In genomic region chr11:132123854-132124835, GRCh38 we compare ENCODE assay signal across 17 cellular contexts.
DNase-seq lines count a peak whose midpoint lies in the region; ATAC-seq, FAIRE-seq and TF ChIP-seq lines count a peak whose summit lies in the region.
"Had no signal": no experiment of that assay in that cellular context is flagged by ENCODE, and none has a peak within 500 bp of the region (broad histone marks: within the 10 kb centered on the region; RNA-seq: fewer than 3 reads in every experiment).

No MANE protein-coding gene starts in this region.

- H2BK5ac ChIP-seq in IMR-90 (ENCODE audit: low read depth, low read length, poor library complexity, severe bottlenecking), result no peak overlapping the region

- TF ChIP-seq RAD21 in IMR-90 (IDR thresholded peaks at IDR 0.05; ENCODE audit: low read length), result no peak

- H3K4ac ChIP-seq in IMR-90 (ENCODE audit: low read depth, low read length), result peak overlapping the region; percentile 39; the same call in 1 of the 2 replicates

- 97% methylated on average over 7 of the region's 21 CpGs; no CpG with 5 or more reads in 1 of the 2 experiments for WGBS in IMR-90 (ENCODE audit: extremely low coverage in 2 of 2, insufficient read length in 1 of 2), 2 experiments
- WGBS in suprapubic skin, result 84% methylated on average over 21 of the region's 21 CpGs

- H3K14ac ChIP-seq in IMR-90 (replicated peaks; ENCODE audit: low read depth, low read length), result no peak overlapping the region

- H4K8ac ChIP-seq in IMR-90 (ENCODE audit: low read depth in 2 of 2, low read length in 2 of 2), result peak overlapping the region in 1 of 2 experiments; percentile 4; a peak in 1 of 4 replicates

- ATAC-seq in GM19328 (IDR thresholded peaks at IDR 0.05; ENCODE audit: unreplicated experiment) (peak; percentile 61), IMR-90 (ENCODE audit: low read depth) (no peak)
- ATAC-seq: heart right ventricle; stimulated activated memory B cell treated with anti-CD40 and anti-IgM and Interleukin-4, amounts not matched to agents 10 μg/mL and 1 μg/mL and 100 μg/mL, for 72 hours had no signal

- no peak for TF ChIP-seq EP300 in suprapubic skin (IDR thresholded peaks at IDR 0.05)

- dilution Hi-C loops in IMR-90 (cut with HindIII; ENCODE audit: low sequenced_read_pairs, unreplicated experiment), result no loop called here

- intact Hi-C loops in IMR-90 (cut with micrococcal nuclease), result no loop called here

- H3K27me3 ChIP-seq in IMR-90 (ENCODE audit: control insufficient read depth, insufficient read depth, low read length), result no peaks in the 10 kb centered on the region
- H3K27me3 ChIP-seq in suprapubic skin, result no peaks in the 10 kb centered on the region
- H3K27me3 ChIP-seq: ascending aorta had no signal

- no peak overlapping the region; the same call in 1 of the 3 replicates for H2BK15ac ChIP-seq in IMR-90 (ENCODE audit: low read depth, low read length)

- H4K91ac ChIP-seq in IMR-90 (ENCODE audit: insufficient read depth, low read depth, low read length), result peak overlapping the region; percentile 15; the same call in 1 of the 2 replicates

- DNase-seq in AG09309 (ENCODE audit: low read depth) (no peak), IMR-90 (no peak), epithelial cell of esophagus (ENCODE audit: low read depth) (no peak), suprapubic skin (ENCODE audit: low spot score in 2 of 2) (no peak), NCI-H1105 treated with DMSO at 0.1 percent for 48 hours (lab: John Stamatoyannopoulos, UW) (no peak), HTR-8/SVneo (ENCODE audit: insufficient read length, low spot score) (no peak), NCI-H1694 (lab: John Stamatoyannopoulos, UW) (no peak)
- DNase-seq: activated T-cell treated with anti-CD3 and anti-CD28 coated beads, Interleukin-2, amount 50 U/mL, for 48 hours; GM23248; heart right ventricle; NCI-H2227 treated with DMSO at 0.1 percent for 48 hours; SHP77 had no signal

- H4K20me1 ChIP-seq in IMR-90 (ENCODE audit: insufficient read depth, low read length), result no peaks in the 10 kb centered on the region

- peaks cover 12% of the 10 kb centered on the region for H3K9me1 ChIP-seq in IMR-90 (ENCODE audit: insufficient read depth, low read length)

- in situ Hi-C loops in IMR-90 (cut with MboI; ENCODE audit: low sequenced_read_pairs), result no loop called here

- H2BK20ac ChIP-seq in IMR-90 (ENCODE audit: low read depth, low read length), result peak overlapping the region; percentile 28

- H3K4me1 ChIP-seq in IMR-90 (ENCODE audit: control insufficient read depth, insufficient read depth, low read length) (peaks cover 11% of the 10 kb centered on the region), suprapubic skin (peaks cover 18% of the 10 kb centered on the region)
- H3K4me1 ChIP-seq: ascending aorta had no signal

- peak; percentile 15 for TF ChIP-seq CTCF in AG09309 (IDR thresholded peaks at IDR 0.05; ENCODE audit: control insufficient read depth, insufficient read depth, low read depth, low read length, missing control alignments)
- TF ChIP-seq CTCF in IMR-90 (conservative IDR thresholded peaks at IDR 0.05; ENCODE audit: low read depth, low read length), result no peak
- peak; percentile 13 for TF ChIP-seq CTCF in epithelial cell of esophagus (IDR thresholded peaks at IDR 0.05; ENCODE audit: insufficient read depth, low read depth, low read length, missing control alignments)
- TF ChIP-seq CTCF in suprapubic skin (IDR thresholded peaks at IDR 0.05), result no peak

- TF ChIP-seq POLR2A in IMR-90 (IDR thresholded peaks at IDR 0.05; ENCODE audit: low read depth, low read length), result no peak
- TF ChIP-seq POLR2A in suprapubic skin (IDR thresholded peaks at IDR 0.05), result no peak

- H3K36me3 ChIP-seq in IMR-90 (ENCODE audit: control insufficient read depth, insufficient read depth, low read length), result no peaks in the 10 kb centered on the region
- no peaks in the 10 kb centered on the region for H3K36me3 ChIP-seq in suprapubic skin
- H3K36me3 ChIP-seq: ascending aorta, heart right ventricle had no signal

- POLR2A ChIA-PET in IMR-90 (lab: Charles Lee; ENCODE audit: unreplicated experiment), result no interaction called here

- no peak overlapping the region for H3K18ac ChIP-seq in IMR-90 (ENCODE audit: low read depth, low read length)

- H3K4me2 ChIP-seq in IMR-90 (ENCODE audit: low read depth, low read length), result no peak overlapping the region
- H3K4me2 ChIP-seq: KMS-11 had no signal

- no peaks in the 10 kb centered on the region for H3K9me3 ChIP-seq in IMR-90 (ENCODE audit: control insufficient read depth, insufficient read depth, low read length)
- no peaks in the 10 kb centered on the region for H3K9me3 ChIP-seq in suprapubic skin
- H3K9me3 ChIP-seq: ascending aorta, heart right ventricle had no signal

- no peak overlapping the region for H3K23ac ChIP-seq in IMR-90 (ENCODE audit: low read depth, low read length)

- H3K9ac ChIP-seq in IMR-90 (ENCODE audit: low read depth, low read length), result no peak overlapping the region
- H3K9ac ChIP-seq: GM23248, KMS-11, parathyroid adenoma had no signal

- peaks cover 10 to 33% of the 10 kb centered on the region in 2 experiments; a peak in 3 of 4 replicates for H3K79me1 ChIP-seq in IMR-90 (ENCODE audit: low read depth in 1 of 2, low read length in 2 of 2)

- no peak overlapping the region for H3K4me3 ChIP-seq in AG09309 (ENCODE audit: control insufficient read depth, low read depth, low read length)
- H3K4me3 ChIP-seq in IMR-90 (ENCODE audit: insufficient read depth, low read depth, low read length), result no peak overlapping the region
- H3K4me3 ChIP-seq in epithelial cell of esophagus (ENCODE audit: low read length), result no peak overlapping the region
- no peak overlapping the region for H3K4me3 ChIP-seq in suprapubic skin
- H3K4me3 ChIP-seq: ascending aorta, GM23248, heart right ventricle had no signal

- CTCF ChIA-PET in IMR-90 (lab: Yijun Ruan, JAX), result no interaction called here

- no peak overlapping the region for H4K5ac ChIP-seq in IMR-90 (ENCODE audit: low read depth, low read length)

- no peak for FAIRE-seq in HTR-8/SVneo (lab: Jason Lieb, UNC)

- no TSS peak for BruUV-seq in IMR-90 (replicated peaks; lab: Mats Ljungman, UMichigan)

- H2BK120ac ChIP-seq in IMR-90 (ENCODE audit: low read depth, low read length), result peak overlapping the region; percentile 91; the same call in 1 of the 2 replicates

- no peak overlapping the region for H3K56ac ChIP-seq in IMR-90 (ENCODE audit: extremely low read depth, insufficient read depth, low read length)

- H2AK5ac ChIP-seq in IMR-90 (ENCODE audit: low read depth, low read length), result peak overlapping the region; percentile 72

- H3K27ac ChIP-seq in IMR-90 (ENCODE audit: insufficient read depth, low read length) (no peak overlapping the region), suprapubic skin (no peak overlapping the region)
- H3K27ac ChIP-seq: ascending aorta, GM23248, heart right ventricle, KMS-11, parathyroid adenoma had no signal

- peak overlapping the region; percentile 1 for H2AK9ac ChIP-seq in IMR-90 (replicated peaks; ENCODE audit: low read depth, low read length, poor library complexity)

- H2AFZ ChIP-seq in IMR-90 (replicated peaks; ENCODE audit: low read length, poor library complexity), result no peak overlapping the region
- H2AFZ ChIP-seq: GM23248, parathyroid adenoma had no signal

TF ChIP-seq in IMR-90, 13 proteins besides CTCF, POLR2A, EP300 and RAD21:
- no peak for TF ChIP-seq CHD1 (IDR thresholded peaks at IDR 0.05; ENCODE audit: low read depth, low read length)
- TF ChIP-seq FOS (IDR thresholded peaks at IDR 0.05; ENCODE audit: low read depth, low read length), result no peak
- TF ChIP-seq BHLHE40 (IDR thresholded peaks at IDR 0.05; ENCODE audit: low read depth, low read length), result no peak
- TF ChIP-seq MAFK (IDR thresholded peaks at IDR 0.05; ENCODE audit: low read depth, low read length), result no peak
- TF ChIP-seq SMC3 (IDR thresholded peaks at IDR 0.05; ENCODE audit: low read depth, low read length), result no peak
- no peak for TF ChIP-seq NFE2L2 (IDR thresholded peaks at IDR 0.05; ENCODE audit: low read depth, low read length)
- TF ChIP-seq USF2 (IDR thresholded peaks at IDR 0.05; ENCODE audit: low read depth, low read length), result no peak
- no peak for TF ChIP-seq RCOR1 (IDR thresholded peaks at IDR 0.05; ENCODE audit: insufficient replicate concordance, low read length)
- no peak for TF ChIP-seq RFX5 (IDR thresholded peaks at IDR 0.05; ENCODE audit: low read depth, low read length)
- no peak for TF ChIP-seq CEBPB (IDR thresholded peaks at IDR 0.05; ENCODE audit: low read depth, low read length)

Comparison
In these comparisons a context has a peak if more than half of its experiments do, and no peak if none do; other contexts are left out.
1. CTCF ChIP-seq: peak in AG09309 (single experiment) and epithelial cell of esophagus (single experiment); none in IMR-90 (single experiment) and suprapubic skin (0 of 2).